Comparison of ENCODE assay signal across 2 cellular contexts in genomic region chrX:14697453-14697852, GRCh38.
TF ChIP-seq lines count a peak whose summit lies in the region.

No MANE protein-coding gene starts in this region.

TF ChIP-seq in IMR-90, 13 proteins besides CTCF, POLR2A, EP300 and RAD21 (continued from another document):
- TF ChIP-seq ELK1 (IDR thresholded peaks at IDR 0.05; ENCODE audit: borderline replicate concordance, low read depth, low read length) (no peak), FOS (IDR thresholded peaks at IDR 0.05; ENCODE audit: low read depth, low read length) (no peak), MAFK (IDR thresholded peaks at IDR 0.05; ENCODE audit: low read depth, low read length) (no peak)

TF ChIP-seq in WTC11, 78 proteins besides CTCF, POLR2A, EP300 and RAD21 (continued from another document):
- TF ChIP-seq HMGXB4 (CRISPR knock-in tag; IDR thresholded peaks at IDR 0.05) (no peak), RORB (CRISPR knock-in tag; IDR thresholded peaks at IDR 0.05) (no peak), TEAD1 (CRISPR knock-in tag; IDR thresholded peaks at IDR 0.05) (no peak), USF2 (CRISPR knock-in tag; IDR thresholded peaks at IDR 0.05) (no peak), SP1 (CRISPR knock-in tag; conservative IDR thresholded peaks at IDR 0.05) (no peak), ZBTB21 (CRISPR knock-in tag; IDR thresholded peaks at IDR 0.05; ENCODE audit: borderline replicate concordance) (no peak)
